In genomic region chr7:87474533-87475358, GRCh38 we compare ENCODE assay signal across 8 cellular contexts. TPM values are rescaled to one million over a fixed set of nuclear protein-coding genes. Genes with fewer than 3 reads are reported as not detected.
DNase-seq lines count a peak whose midpoint lies in the region; ATAC-seq lines count a peak whose summit lies in the region.

No MANE protein-coding gene starts in this region.

- H3K27ac ChIP-seq in skeletal muscle tissue (ENCODE audit: low read depth, low read length), result peak overlapping the region; percentile 96

- H3K36me3 Mint-ChIP-seq in activated T-helper 17 cell treated with anti-CD3 and anti-CD28 coated beads, Interleukin-2, amount 50 U/mL, for 72 hours (ENCODE audit: low read depth), result no peaks in the 10 kb centered on the region

- H3K9me3 ChIP-seq in iPS-15b (ENCODE audit: control insufficient read depth, insufficient read depth, low read length), result no peaks in the 10 kb centered on the region
- no peaks in the 10 kb centered on the region for H3K9me3 ChIP-seq in skeletal muscle tissue (ENCODE audit: control insufficient read depth in 3 of 3, low read length in 3 of 3)

- H3K9ac ChIP-seq in iPS-15b (ENCODE audit: low read depth, low read length), result no peak overlapping the region
- H3K9ac ChIP-seq in skeletal muscle tissue (ENCODE audit: low read depth in 1 of 3, low read length in 3 of 3), result peak overlapping the region; percentile 79 to 94 (median 88)

- peak overlapping the region; percentile 46 for H3K4me3 Mint-ChIP-seq in activated T-helper 17 cell treated with anti-CD3 and anti-CD28 coated beads, Interleukin-2, amount 50 U/mL, for 72 hours

- H3K36me3 ChIP-seq in iPS-15b (ENCODE audit: control insufficient read depth, insufficient read depth, low read length) (no peaks in the 10 kb centered on the region), skeletal muscle tissue (ENCODE audit: control insufficient read depth in 3 of 3, insufficient read depth in 3 of 3, low read length in 3 of 3) (no peaks in the 10 kb centered on the region)

- H3K27me3 Mint-ChIP-seq in activated T-helper 17 cell treated with anti-CD3 and anti-CD28 coated beads, Interleukin-2, amount 50 U/mL, for 72 hours, result peaks cover 37% of the 10 kb centered on the region

- H3K4me3 ChIP-seq in iPS-15b (ENCODE audit: low read depth, low read length), result peak overlapping the region; percentile 63
- peak overlapping the region; percentile 72 to 87 (median 82) for H3K4me3 ChIP-seq in skeletal muscle tissue (ENCODE audit: low read length in 3 of 3)

- ATAC-seq in GM19468 (IDR thresholded peaks at IDR 0.05; ENCODE audit: extremely low read depth, unreplicated experiment), result peak; percentile 53
- ATAC-seq in HG03469 (IDR thresholded peaks at IDR 0.05; ENCODE audit: unreplicated experiment), result peak; percentile 71
- peak; percentile 47 for ATAC-seq in activated T-helper 17 cell treated with anti-CD3 and anti-CD28 coated beads, Interleukin-2, amount 50 U/mL, for 72 hours (replicated peaks)

- peaks cover 7% of the 10 kb centered on the region for H3K4me1 ChIP-seq in iPS-15b (ENCODE audit: control insufficient read depth, insufficient read depth, low read length)
- H3K4me1 ChIP-seq in skeletal muscle tissue (ENCODE audit: control insufficient read depth in 3 of 3, insufficient read depth in 3 of 3, low read length in 3 of 3), result peaks cover 6 to 18% (median 14%) of the 10 kb centered on the region in 3 donors

- H3K27ac Mint-ChIP-seq in activated T-helper 17 cell treated with anti-CD3 and anti-CD28 coated beads, Interleukin-2, amount 50 U/mL, for 72 hours, result peak overlapping the region; percentile 18

- H3K4me1 Mint-ChIP-seq in activated T-helper 17 cell treated with anti-CD3 and anti-CD28 coated beads, Interleukin-2, amount 50 U/mL, for 72 hours, result peaks cover 4% of the 10 kb centered on the region

- DNase-seq in GM03348 (ENCODE audit: low spot score) (peak; percentile 41), mucosa of gallbladder (ENCODE audit: low spot score) (no peak)
- no peak for DNase-seq in activated effector memory CD4-positive, alpha-beta T cell treated with Interleukin-2 at 50 U/mL for 16 hours

- peaks cover 43% of the 10 kb centered on the region for H3K27me3 ChIP-seq in iPS-15b (ENCODE audit: control insufficient read depth, insufficient read depth, low read length)
- no peaks in the 10 kb centered on the region for H3K27me3 ChIP-seq in skeletal muscle tissue (ENCODE audit: control insufficient read depth in 3 of 3, insufficient read depth in 3 of 3, low read length in 3 of 3)

- no peaks in the 10 kb centered on the region for H3K9me3 Mint-ChIP-seq in activated T-helper 17 cell treated with anti-CD3 and anti-CD28 coated beads, Interleukin-2, amount 50 U/mL, for 72 hours

RNA-seq across cellular contexts. Expression of gene ABCB4, which starts 0.7 kb away (rescaled TPM):
- total RNA-seq in activated T-helper 17 cell treated with anti-CD3 and anti-CD28 coated beads, Interleukin-2, amount 50 U/mL, for 72 hours, result not detected
- total RNA-seq in skeletal muscle tissue, result under 0.01 TPM
- 2.0 TPM for total RNA-seq in mucosa of gallbladder
